10 cellular contexts compared by ENCODE assay signal in genomic region chr15:92968926-92969664, GRCh38.
DNase-seq lines count a peak whose midpoint lies in the region; ATAC-seq and TF ChIP-seq lines count a peak whose summit lies in the region.
"Had no signal": no experiment of that assay in that cellular context is flagged by ENCODE, and none has a peak within 500 bp of the region (broad histone marks: within the 10 kb centered on the region; RNA-seq: fewer than 3 reads in every experiment).

No MANE protein-coding gene starts in this region.

- peaks cover 89% of the 10 kb centered on the region for H3K36me3 ChIP-seq in GM23248 (ENCODE audit: low read depth)
- H3K36me3 ChIP-seq in left ventricle myocardium inferior, result peaks cover 76% of the 10 kb centered on the region

- no peaks in the 10 kb centered on the region for H3K9me2 ChIP-seq in GM23248 (ENCODE audit: insufficient read depth)

- no peaks in the 10 kb centered on the region; the same call in 1 of the 2 replicates for H4K20me1 ChIP-seq in GM23248 (ENCODE audit: insufficient read depth)

- H3K27me3 Mint-ChIP-seq in stimulated activated naive CD8-positive, alpha-beta T cell treated with anti-CD3 and anti-CD28 coated beads, Interleukin-15, amount 100 ng/mL, for 72 hours, result no peaks in the 10 kb centered on the region

- peaks cover 30% of the 10 kb centered on the region for H3K4me1 Mint-ChIP-seq in stimulated activated naive CD8-positive, alpha-beta T cell treated with anti-CD3 and anti-CD28 coated beads, Interleukin-15, amount 100 ng/mL, for 72 hours

- peak; percentile 26 for DNase-seq in GM23248
- DNase-seq in left ventricle myocardium inferior, result no peak
- no peak for DNase-seq in sciatic nerve (ENCODE audit: low spot score)
- no peak for DNase-seq in stimulated activated naive CD8-positive, alpha-beta T cell treated with anti-CD3 and anti-CD28 coated beads, Interleukin-15, Interleukin-2, amounts not matched to agents 100 U/mL and 50 U/mL, for 24 hours
- no peak for DNase-seq in stimulated activated naive CD8-positive, alpha-beta T cell treated with anti-CD3 and anti-CD28 coated beads, Interleukin-15, amount 100 ng/mL, for 72 hours
- DNase-seq in amniotic stem cell (lab: John Stamatoyannopoulos, UW), result no peak
- no peak for DNase-seq in activated CD4-positive, alpha-beta T cell treated with anti-CD3 and anti-CD28 coated beads for 4 hours
- DNase-seq: activated T-cell treated with anti-CD3 and anti-CD28 coated beads for 4 hours, retina had no signal

- H3K27ac ChIP-seq in GM23248 (no peak overlapping the region), left ventricle myocardium inferior (replicated peaks) (peak overlapping the region; percentile 54)

- H3K9me3 ChIP-seq in GM23248 (ENCODE audit: low read depth) (no peaks in the 10 kb centered on the region), left ventricle myocardium inferior (replicated peaks) (no peaks in the 10 kb centered on the region)

- H3K4me3 Mint-ChIP-seq in stimulated activated naive CD8-positive, alpha-beta T cell treated with anti-CD3 and anti-CD28 coated beads, Interleukin-15, amount 100 ng/mL, for 72 hours, result no peak overlapping the region

- H3K4me3 ChIP-seq in GM23248 (no peak overlapping the region), WI38 (ENCODE audit: low read depth, low read length) (no peak overlapping the region), left ventricle myocardium inferior (no peak overlapping the region)

- peaks cover 17% of the 10 kb centered on the region for H3K4me1 ChIP-seq in GM23248 (ENCODE audit: insufficient read depth)
- peaks cover 31% of the 10 kb centered on the region for H3K4me1 ChIP-seq in left ventricle myocardium inferior

- H3F3A ChIP-seq in GM23248 (ENCODE audit: insufficient read depth), result peaks cover 36% of the 10 kb centered on the region

- no peaks in the 10 kb centered on the region for H3K9me3 Mint-ChIP-seq in stimulated activated naive CD8-positive, alpha-beta T cell treated with anti-CD3 and anti-CD28 coated beads, Interleukin-15, amount 100 ng/mL, for 72 hours

- no peak overlapping the region for H2AFZ ChIP-seq in GM23248

- in situ Hi-C loops in GM23248 (cut with MboI), result no loop called here

- intact Hi-C loops in left ventricle myocardium inferior (cut with micrococcal nuclease), result no loop called here
- intact Hi-C loops in sciatic nerve (cut with DNase I), result no loop called here

- no peak overlapping the region for H3K4me2 ChIP-seq in GM23248 (ENCODE audit: unreplicated experiment)

- H3K9ac ChIP-seq in GM23248, result no peak overlapping the region

- ATAC-seq in sciatic nerve, result peak; percentile 68
- no peak for ATAC-seq in stimulated activated naive CD8-positive, alpha-beta T cell treated with anti-CD3 and anti-CD28 coated beads, Interleukin-15, Interleukin-2, amounts not matched to agents 100 U/mL and 50 U/mL, for 24 hours
- ATAC-seq in stimulated activated naive CD8-positive, alpha-beta T cell treated with anti-CD3 and anti-CD28 coated beads, Interleukin-15, amount 100 ng/mL, for 72 hours, result no peak

- no peaks in the 10 kb centered on the region for H3K27me3 ChIP-seq in GM23248 (replicated peaks; ENCODE audit: insufficient read depth)
- no peaks in the 10 kb centered on the region for H3K27me3 ChIP-seq in left ventricle myocardium inferior (ENCODE audit: low read depth)

- H3K27ac Mint-ChIP-seq in stimulated activated naive CD8-positive, alpha-beta T cell treated with anti-CD3 and anti-CD28 coated beads, Interleukin-15, amount 100 ng/mL, for 72 hours, result peak overlapping the region in 1 of 2 donors; percentile 57

- 72 to 76% methylated on average over 5 of the region's 5 CpGs for WGBS in GM23248 (ENCODE audit: low coverage in 1 of 2, low lambda C conversion rate in 2 of 2, missing lambda C conversion rate in 2 of 2), 2 experiments

- 0 out of 2 replicates have a peak, but pooled peaks have one; percentile 5 for TF ChIP-seq CTCF in WI38 (IDR thresholded peaks at IDR 0.05; ENCODE audit: low read depth, low read length)
- peak; percentile 11 for TF ChIP-seq CTCF in left ventricle myocardium inferior (IDR thresholded peaks at IDR 0.05; ENCODE audit: borderline replicate concordance)

- H3K79me2 ChIP-seq in GM23248 (ENCODE audit: insufficient read depth), result peaks cover 98% of the 10 kb centered on the region
